ENCODE assay signal across 1 cellular context in the genomic region with DNA sequence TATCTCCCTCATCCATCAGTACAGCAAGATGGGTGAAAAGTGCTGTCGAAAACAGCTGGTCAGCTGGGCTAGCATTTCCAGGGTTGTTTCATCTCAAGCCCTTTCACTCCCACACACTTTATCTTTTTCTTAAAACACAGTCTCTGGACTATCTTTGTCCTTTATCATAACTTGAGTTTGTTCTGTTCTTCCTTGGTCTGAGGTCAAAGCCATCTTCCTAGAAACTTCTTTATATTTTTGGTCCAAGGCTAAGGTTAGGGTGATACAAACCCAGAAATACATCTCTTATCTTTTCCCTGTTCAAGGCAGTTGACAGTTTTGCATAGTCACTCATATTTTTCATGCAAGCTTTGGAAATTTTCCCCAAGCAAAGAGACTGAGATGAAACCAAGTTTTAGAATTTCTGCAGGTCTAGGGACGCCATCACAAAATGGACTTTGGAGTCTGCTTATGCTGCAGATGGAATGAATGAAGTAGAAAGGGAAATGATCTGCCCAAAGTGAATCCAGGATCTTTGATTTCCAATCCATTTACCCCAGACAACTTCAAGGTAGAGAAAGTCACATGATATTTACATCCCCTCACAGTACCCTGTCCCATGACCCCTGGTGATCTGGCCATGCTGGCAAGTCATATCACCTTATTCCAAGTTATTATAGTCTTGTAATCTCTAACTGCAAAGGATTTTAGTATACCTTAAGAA.
A peak's percentile ranks its signal among the peaks of the same experiment; 100 is the strongest.
TF ChIP-seq lines count a peak whose summit lies in the region.

No MANE protein-coding gene starts in this region.

TF ChIP-seq in K562, 482 proteins besides CTCF, POLR2A, EP300 and RAD21 (continued from another document and continues in another):
- TF ChIP-seq, protein P1, sequence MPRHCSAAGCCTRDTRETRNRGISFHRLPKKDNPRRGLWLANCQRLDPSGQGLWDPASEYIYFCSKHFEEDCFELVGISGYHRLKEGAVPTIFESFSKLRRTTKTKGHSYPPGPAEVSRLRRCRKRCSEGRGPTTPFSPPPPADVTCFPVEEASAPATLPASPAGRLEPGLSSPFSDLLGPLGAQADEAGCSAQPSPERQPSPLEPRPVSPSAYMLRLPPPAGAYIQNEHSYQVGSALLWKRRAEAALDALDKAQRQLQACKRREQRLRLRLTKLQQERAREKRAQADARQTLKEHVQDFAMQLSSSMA (CRISPR knock-in tag; IDR thresholded peaks at IDR 0.05), result no peak
- no peak for TF ChIP-seq ZNF444 (CRISPR knock-in tag; IDR thresholded peaks at IDR 0.05)
- no peak for TF ChIP-seq U2AF1 (optimal IDR thresholded peaks at IDR 0.05; ENCODE audit: low read depth, low read length)
- TF ChIP-seq, protein P2, sequence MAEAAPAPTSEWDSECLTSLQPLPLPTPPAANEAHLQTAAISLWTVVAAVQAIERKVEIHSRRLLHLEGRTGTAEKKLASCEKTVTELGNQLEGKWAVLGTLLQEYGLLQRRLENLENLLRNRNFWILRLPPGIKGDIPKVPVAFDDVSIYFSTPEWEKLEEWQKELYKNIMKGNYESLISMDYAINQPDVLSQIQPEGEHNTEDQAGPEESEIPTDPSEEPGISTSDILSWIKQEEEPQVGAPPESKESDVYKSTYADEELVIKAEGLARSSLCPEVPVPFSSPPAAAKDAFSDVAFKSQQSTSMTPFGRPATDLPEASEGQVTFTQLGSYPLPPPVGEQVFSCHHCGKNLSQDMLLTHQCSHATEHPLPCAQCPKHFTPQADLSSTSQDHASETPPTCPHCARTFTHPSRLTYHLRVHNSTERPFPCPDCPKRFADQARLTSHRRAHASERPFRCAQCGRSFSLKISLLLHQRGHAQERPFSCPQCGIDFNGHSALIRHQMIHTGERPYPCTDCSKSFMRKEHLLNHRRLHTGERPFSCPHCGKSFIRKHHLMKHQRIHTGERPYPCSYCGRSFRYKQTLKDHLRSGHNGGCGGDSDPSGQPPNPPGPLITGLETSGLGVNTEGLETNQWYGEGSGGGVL (CRISPR knock-in tag; IDR thresholded peaks at IDR 0.05), result no peak
- no peak for TF ChIP-seq ZBTB40 (IDR thresholded peaks at IDR 0.05)
- no peak for TF ChIP-seq ZBTB40 (CRISPR knock-in tag; IDR thresholded peaks at IDR 0.05)
- TF ChIP-seq, protein P3, sequence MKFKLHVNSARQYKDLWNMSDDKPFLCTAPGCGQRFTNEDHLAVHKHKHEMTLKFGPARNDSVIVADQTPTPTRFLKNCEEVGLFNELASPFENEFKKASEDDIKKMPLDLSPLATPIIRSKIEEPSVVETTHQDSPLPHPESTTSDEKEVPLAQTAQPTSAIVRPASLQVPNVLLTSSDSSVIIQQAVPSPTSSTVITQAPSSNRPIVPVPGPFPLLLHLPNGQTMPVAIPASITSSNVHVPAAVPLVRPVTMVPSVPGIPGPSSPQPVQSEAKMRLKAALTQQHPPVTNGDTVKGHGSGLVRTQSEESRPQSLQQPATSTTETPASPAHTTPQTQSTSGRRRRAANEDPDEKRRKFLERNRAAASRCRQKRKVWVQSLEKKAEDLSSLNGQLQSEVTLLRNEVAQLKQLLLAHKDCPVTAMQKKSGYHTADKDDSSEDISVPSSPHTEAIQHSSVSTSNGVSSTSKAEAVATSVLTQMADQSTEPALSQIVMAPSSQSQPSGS (CRISPR knock-in tag; IDR thresholded peaks at IDR 0.05), result no peak
- TF ChIP-seq RBBP5 (IDR thresholded peaks at IDR 0.05; ENCODE audit: borderline replicate concordance, insufficient read depth, low read length, poor library complexity, severe bottlenecking), result no peak
- TF ChIP-seq, protein P4, sequence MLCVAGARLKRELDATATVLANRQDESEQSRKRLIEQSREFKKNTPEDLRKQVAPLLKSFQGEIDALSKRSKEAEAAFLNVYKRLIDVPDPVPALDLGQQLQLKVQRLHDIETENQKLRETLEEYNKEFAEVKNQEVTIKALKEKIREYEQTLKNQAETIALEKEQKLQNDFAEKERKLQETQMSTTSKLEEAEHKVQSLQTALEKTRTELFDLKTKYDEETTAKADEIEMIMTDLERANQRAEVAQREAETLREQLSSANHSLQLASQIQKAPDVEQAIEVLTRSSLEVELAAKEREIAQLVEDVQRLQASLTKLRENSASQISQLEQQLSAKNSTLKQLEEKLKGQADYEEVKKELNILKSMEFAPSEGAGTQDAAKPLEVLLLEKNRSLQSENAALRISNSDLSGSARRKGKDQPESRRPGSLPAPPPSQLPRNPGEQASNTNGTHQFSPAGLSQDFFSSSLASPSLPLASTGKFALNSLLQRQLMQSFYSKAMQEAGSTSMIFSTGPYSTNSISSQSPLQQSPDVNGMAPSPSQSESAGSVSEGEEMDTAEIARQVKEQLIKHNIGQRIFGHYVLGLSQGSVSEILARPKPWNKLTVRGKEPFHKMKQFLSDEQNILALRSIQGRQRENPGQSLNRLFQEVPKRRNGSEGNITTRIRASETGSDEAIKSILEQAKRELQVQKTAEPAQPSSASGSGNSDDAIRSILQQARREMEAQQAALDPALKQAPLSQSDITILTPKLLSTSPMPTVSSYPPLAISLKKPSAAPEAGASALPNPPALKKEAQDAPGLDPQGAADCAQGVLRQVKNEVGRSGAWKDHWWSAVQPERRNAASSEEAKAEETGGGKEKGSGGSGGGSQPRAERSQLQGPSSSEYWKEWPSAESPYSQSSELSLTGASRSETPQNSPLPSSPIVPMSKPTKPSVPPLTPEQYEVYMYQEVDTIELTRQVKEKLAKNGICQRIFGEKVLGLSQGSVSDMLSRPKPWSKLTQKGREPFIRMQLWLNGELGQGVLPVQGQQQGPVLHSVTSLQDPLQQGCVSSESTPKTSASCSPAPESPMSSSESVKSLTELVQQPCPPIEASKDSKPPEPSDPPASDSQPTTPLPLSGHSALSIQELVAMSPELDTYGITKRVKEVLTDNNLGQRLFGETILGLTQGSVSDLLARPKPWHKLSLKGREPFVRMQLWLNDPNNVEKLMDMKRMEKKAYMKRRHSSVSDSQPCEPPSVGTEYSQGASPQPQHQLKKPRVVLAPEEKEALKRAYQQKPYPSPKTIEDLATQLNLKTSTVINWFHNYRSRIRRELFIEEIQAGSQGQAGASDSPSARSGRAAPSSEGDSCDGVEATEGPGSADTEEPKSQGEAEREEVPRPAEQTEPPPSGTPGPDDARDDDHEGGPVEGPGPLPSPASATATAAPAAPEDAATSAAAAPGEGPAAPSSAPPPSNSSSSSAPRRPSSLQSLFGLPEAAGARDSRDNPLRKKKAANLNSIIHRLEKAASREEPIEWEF (CRISPR knock-in tag; IDR thresholded peaks at IDR 0.05), result no peak
- TF ChIP-seq ESRRA (IDR thresholded peaks at IDR 0.05; ENCODE audit: borderline replicate concordance, low read depth), result peak; percentile 85
- TF ChIP-seq ZC3H8 (IDR thresholded peaks at IDR 0.05), result no peak
- TF ChIP-seq, protein P5, sequence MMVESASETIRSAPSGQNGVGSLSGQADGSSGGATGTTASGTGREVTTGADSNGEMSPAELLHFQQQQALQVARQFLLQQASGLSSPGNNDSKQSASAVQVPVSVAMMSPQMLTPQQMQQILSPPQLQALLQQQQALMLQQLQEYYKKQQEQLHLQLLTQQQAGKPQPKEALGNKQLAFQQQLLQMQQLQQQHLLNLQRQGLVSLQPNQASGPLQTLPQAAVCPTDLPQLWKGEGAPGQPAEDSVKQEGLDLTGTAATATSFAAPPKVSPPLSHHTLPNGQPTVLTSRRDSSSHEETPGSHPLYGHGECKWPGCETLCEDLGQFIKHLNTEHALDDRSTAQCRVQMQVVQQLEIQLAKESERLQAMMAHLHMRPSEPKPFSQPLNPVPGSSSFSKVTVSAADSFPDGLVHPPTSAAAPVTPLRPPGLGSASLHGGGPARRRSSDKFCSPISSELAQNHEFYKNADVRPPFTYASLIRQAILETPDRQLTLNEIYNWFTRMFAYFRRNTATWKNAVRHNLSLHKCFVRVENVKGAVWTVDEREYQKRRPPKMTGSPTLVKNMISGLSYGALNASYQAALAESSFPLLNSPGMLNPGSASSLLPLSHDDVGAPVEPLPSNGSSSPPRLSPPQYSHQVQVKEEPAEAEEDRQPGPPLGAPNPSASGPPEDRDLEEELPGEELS (CRISPR knock-in tag; IDR thresholded peaks at IDR 0.05; ENCODE audit: borderline replicate concordance), result no peak
- TF ChIP-seq NRF1 (conservative IDR thresholded peaks at IDR 0.05 in 1 of 2, IDR thresholded peaks at IDR 0.05 in 1 of 2), result no peak
- peak; percentile 30; the same call in 1 of the 2 replicates for TF ChIP-seq EP400 (IDR thresholded peaks at IDR 0.05)
- TF ChIP-seq MEF2A (IDR thresholded peaks at IDR 0.05; ENCODE audit: control insufficient read depth, low read depth, low read length), result 0 out of 2 replicates have a peak, but pooled peaks have one; percentile 44
- no peak for TF ChIP-seq MTF1 (CRISPR knock-in tag; IDR thresholded peaks at IDR 0.05; ENCODE audit: borderline replicate concordance)
- no peak for TF ChIP-seq IRF2 (CRISPR knock-in tag; IDR thresholded peaks at IDR 0.05)
- peak; percentile 87 for TF ChIP-seq KLF16 (IDR thresholded peaks at IDR 0.05)
- no peak for TF ChIP-seq ZNF274 (IDR thresholded peaks at IDR 0.05; ENCODE audit: borderline replicate concordance, low read depth, low read length)
- no peak for TF ChIP-seq ERF (CRISPR knock-in tag; IDR thresholded peaks at IDR 0.05)
- no peak for TF ChIP-seq ZNF699 (CRISPR knock-in tag; IDR thresholded peaks at IDR 0.05; ENCODE audit: insufficient replicate concordance)
- TF ChIP-seq ZNF639 (CRISPR knock-in tag; conservative IDR thresholded peaks at IDR 0.05 in 1 of 2, IDR thresholded peaks at IDR 0.05 in 1 of 2), result no peak
- no peak for TF ChIP-seq HNRNPH1 (optimal IDR thresholded peaks at IDR 0.05; ENCODE audit: low read depth, low read length)
- TF ChIP-seq ADNP (tag; IDR thresholded peaks at IDR 0.05), result no peak
- no peak for TF ChIP-seq KAT8 (IDR thresholded peaks at IDR 0.05; ENCODE audit: low read depth)
- no peak for TF ChIP-seq RBM22 (IDR thresholded peaks at IDR 0.05; ENCODE audit: low read depth, low read length, poor library complexity, severe bottlenecking)
- no peak for TF ChIP-seq XRCC4 (IDR thresholded peaks at IDR 0.05; ENCODE audit: extremely low read depth, insufficient read depth, insufficient read length)
- TF ChIP-seq, protein P6, sequence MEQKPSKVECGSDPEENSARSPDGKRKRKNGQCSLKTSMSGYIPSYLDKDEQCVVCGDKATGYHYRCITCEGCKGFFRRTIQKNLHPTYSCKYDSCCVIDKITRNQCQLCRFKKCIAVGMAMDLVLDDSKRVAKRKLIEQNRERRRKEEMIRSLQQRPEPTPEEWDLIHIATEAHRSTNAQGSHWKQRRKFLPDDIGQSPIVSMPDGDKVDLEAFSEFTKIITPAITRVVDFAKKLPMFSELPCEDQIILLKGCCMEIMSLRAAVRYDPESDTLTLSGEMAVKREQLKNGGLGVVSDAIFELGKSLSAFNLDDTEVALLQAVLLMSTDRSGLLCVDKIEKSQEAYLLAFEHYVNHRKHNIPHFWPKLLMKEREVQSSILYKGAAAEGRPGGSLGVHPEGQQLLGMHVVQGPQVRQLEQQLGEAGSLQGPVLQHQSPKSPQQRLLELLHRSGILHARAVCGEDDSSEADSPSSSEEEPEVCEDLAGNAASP (IDR thresholded peaks at IDR 0.05), result no peak
- no peak for TF ChIP-seq ZSCAN32 (CRISPR knock-in tag; IDR thresholded peaks at IDR 0.05)
